ENCODE assay signal across 19 cellular contexts in the genomic region with DNA sequence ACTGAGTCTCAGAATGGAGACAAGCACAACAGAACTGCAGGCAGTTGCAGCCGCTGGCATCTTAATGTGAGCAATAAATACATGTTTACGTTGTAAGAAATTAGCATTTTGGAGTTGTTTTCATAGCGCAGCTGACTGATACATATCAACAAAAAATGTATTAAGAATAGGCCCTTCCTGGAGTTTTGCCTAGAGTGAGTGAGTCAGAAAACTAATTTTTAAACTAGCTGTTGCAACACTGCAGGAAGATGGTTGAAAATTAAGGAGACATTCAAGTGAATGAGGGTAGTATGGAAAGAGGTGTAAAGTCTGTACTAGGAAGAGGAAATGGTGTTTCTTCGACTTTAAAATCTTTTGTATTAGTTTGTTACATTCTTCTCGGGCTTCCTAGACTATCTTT. TPM values are rescaled to one million over a fixed set of nuclear protein-coding genes. Genes with fewer than 3 reads are reported as not detected.
DNase-seq lines count a peak whose midpoint lies in the region; ATAC-seq and TF ChIP-seq lines count a peak whose summit lies in the region.
"Had no signal": no experiment of that assay in that cellular context is flagged by ENCODE, and none has a peak within 500 bp of the region (broad histone marks: within the 10 kb centered on the region; RNA-seq: fewer than 3 reads in every experiment).

No MANE protein-coding gene starts in this region.

- POLR2A ChIA-PET in IMR-90 (lab: Charles Lee; ENCODE audit: unreplicated experiment) = no interaction called here

- peak overlapping the region; percentile 8; the same call in 1 of the 2 replicates for H4K91ac ChIP-seq in IMR-90 (ENCODE audit: insufficient read depth, low read depth, low read length)

- no CpG with 5 or more reads among the region's 5 CpGs for WGBS in IMR-90 (ENCODE audit: extremely low coverage in 2 of 2, insufficient read length in 1 of 2), 2 experiments

- TF ChIP-seq CTCF in IMR-90 (conservative IDR thresholded peaks at IDR 0.05; ENCODE audit: low read depth, low read length) (no peak), fibroblast of the aortic adventitia (IDR thresholded peaks at IDR 0.05; ENCODE audit: insufficient read depth, low read length) (no peak)

- H3K27ac Mint-ChIP-seq in stimulated activated memory B cell treated with anti-CD40 and anti-IgM and Interleukin-4, amounts not matched to agents 10 μg/mL and 1 μg/mL and 100 μg/mL, for 72 hours = no peak overlapping the region
- H3K27ac Mint-ChIP-seq in stimulated activated effector memory CD8-positive, alpha-beta T cell treated with anti-CD3 and anti-CD28 coated beads, Interleukin-12 subunit alpha, Interleukin-12 subunit beta, amount 100 ng/mL, for 72 hours = no peak overlapping the region
- H3K27ac Mint-ChIP-seq: activated CD4-positive, alpha-beta T cell treated with anti-CD3 and anti-CD28 coated beads, Interleukin-2, amount 10 ng/mL, durations not matched to agents 7 days and 5 days; T-helper 2 cell treated with Interferon-gamma antibody and Interleukin-4, amounts not matched to agents 5 μg/mL and 100 μg/mL, for 36 hours had no signal

- BruUV-seq in IMR-90 (replicated peaks; lab: Mats Ljungman, UMichigan) = no TSS peak

- no peak overlapping the region for H2AK9ac ChIP-seq in IMR-90 (replicated peaks; ENCODE audit: low read depth, low read length, poor library complexity)

- peaks cover 33% of the 10 kb centered on the region for H3K4me1 Mint-ChIP-seq in stimulated activated memory B cell treated with anti-CD40 and anti-IgM and Interleukin-4, amounts not matched to agents 10 μg/mL and 1 μg/mL and 100 μg/mL, for 72 hours
- H3K4me1 Mint-ChIP-seq in stimulated activated effector memory CD8-positive, alpha-beta T cell treated with anti-CD3 and anti-CD28 coated beads, Interleukin-12 subunit alpha, Interleukin-12 subunit beta, amount 100 ng/mL, for 72 hours = peaks cover 34% of the 10 kb centered on the region

- in situ Hi-C loops in IMR-90 (cut with MboI; ENCODE audit: low sequenced_read_pairs) = no loop called here

- peak overlapping the region; percentile 14; the same call in 1 of the 2 replicates for H3K4ac ChIP-seq in IMR-90 (ENCODE audit: low read depth, low read length)

- no peaks in the 10 kb centered on the region for H3K36me3 ChIP-seq in ACC112 (ENCODE audit: insufficient read depth, low read length)
- H3K36me3 ChIP-seq in IMR-90 (ENCODE audit: control insufficient read depth, insufficient read depth, low read length) = no peaks in the 10 kb centered on the region
- H3K36me3 ChIP-seq in adipocyte (ENCODE audit: control insufficient read depth, insufficient read depth, low read length, severe bottlenecking) = no peaks in the 10 kb centered on the region
- H3K36me3 ChIP-seq: neutrophil, sigmoid colon, uterus had no signal

- H3K9ac ChIP-seq in IMR-90 (ENCODE audit: low read depth, low read length) = no peak overlapping the region
- H3K9ac ChIP-seq in adipocyte (ENCODE audit: low read length) = no peak overlapping the region

- peaks cover 9% of the 10 kb centered on the region for H3K9me1 ChIP-seq in IMR-90 (ENCODE audit: insufficient read depth, low read length)

- ATAC-seq in IMR-90 (ENCODE audit: low read depth) = no peak
- no peak for ATAC-seq in stimulated activated memory B cell treated with anti-CD40 and anti-IgM and Interleukin-4, amounts not matched to agents 10 μg/mL and 1 μg/mL and 100 μg/mL, for 72 hours
- ATAC-seq in stimulated activated effector memory CD8-positive, alpha-beta T cell treated with anti-CD3 and anti-CD28 coated beads, Interleukin-12 subunit alpha, Interleukin-12 subunit beta, amount 100 ng/mL, for 72 hours = no peak

- peak overlapping the region; percentile 15 for H2BK5ac ChIP-seq in IMR-90 (ENCODE audit: low read depth, low read length, poor library complexity, severe bottlenecking)

- H4K8ac ChIP-seq in IMR-90 (ENCODE audit: low read depth in 2 of 2, low read length in 2 of 2) = peak overlapping the region in 1 of 2 experiments; percentile 23; a peak in 1 of 4 replicates

- peaks cover 3% of the 10 kb centered on the region for H3K9me3 ChIP-seq in IMR-90 (ENCODE audit: control insufficient read depth, insufficient read depth, low read length)
- peaks cover 5% of the 10 kb centered on the region for H3K9me3 ChIP-seq in adipocyte (ENCODE audit: control insufficient read depth, low read length)
- H3K9me3 ChIP-seq: neutrophil, sigmoid colon, uterus had no signal

- TF ChIP-seq RAD21 in IMR-90 (IDR thresholded peaks at IDR 0.05; ENCODE audit: low read length) = no peak

- CTCF ChIA-PET in IMR-90 (lab: Yijun Ruan, JAX) = no interaction called here

- no peaks in the 10 kb centered on the region for H3K36me3 Mint-ChIP-seq in stimulated activated memory B cell treated with anti-CD40 and anti-IgM and Interleukin-4, amounts not matched to agents 10 μg/mL and 1 μg/mL and 100 μg/mL, for 72 hours
- peaks cover 9% of the 10 kb centered on the region for H3K36me3 Mint-ChIP-seq in stimulated activated effector memory CD8-positive, alpha-beta T cell treated with anti-CD3 and anti-CD28 coated beads, Interleukin-12 subunit alpha, Interleukin-12 subunit beta, amount 100 ng/mL, for 72 hours

- peak overlapping the region; percentile 58; the same call in 1 of the 2 replicates for H2BK20ac ChIP-seq in IMR-90 (ENCODE audit: low read depth, low read length)

- no peaks in the 10 kb centered on the region for H4K20me1 ChIP-seq in IMR-90 (ENCODE audit: insufficient read depth, low read length)

- H3K18ac ChIP-seq in IMR-90 (ENCODE audit: low read depth, low read length) = peak overlapping the region; percentile 90

- TF ChIP-seq POLR2A in IMR-90 (IDR thresholded peaks at IDR 0.05; ENCODE audit: low read depth, low read length) = no peak

- H3K27ac ChIP-seq in ACC112 (ENCODE audit: low read depth, low read length) = peak overlapping the region; percentile 37
- peak overlapping the region; percentile 53; the same call in 1 of the 2 replicates for H3K27ac ChIP-seq in IMR-90 (ENCODE audit: insufficient read depth, low read length)
- H3K27ac ChIP-seq: neutrophil, sigmoid colon, uterus had no signal

- peaks cover 39% of the 10 kb centered on the region for H3K4me1 ChIP-seq in ACC112 (ENCODE audit: control insufficient read depth, insufficient read depth, low read length, unreplicated experiment)
- H3K4me1 ChIP-seq in IMR-90 (ENCODE audit: control insufficient read depth, insufficient read depth, low read length) = peaks cover 17% of the 10 kb centered on the region
- peaks cover 30% of the 10 kb centered on the region for H3K4me1 ChIP-seq in adipocyte (ENCODE audit: control insufficient read depth, insufficient read depth, low read length)

- no peak overlapping the region for H3K23ac ChIP-seq in IMR-90 (ENCODE audit: low read depth, low read length)

- H3K4me2 ChIP-seq in IMR-90 (ENCODE audit: low read depth, low read length) = 0 out of 2 replicates have a peak overlapping the region, but pooled peaks have one; percentile 33

- peak overlapping the region; percentile 44; the same call in 1 of the 2 replicates for H2AK5ac ChIP-seq in IMR-90 (ENCODE audit: low read depth, low read length)

- dilution Hi-C loops in IMR-90 (cut with HindIII; ENCODE audit: low sequenced_read_pairs, unreplicated experiment) = no loop called here

- peak overlapping the region; percentile 28 for H2BK120ac ChIP-seq in IMR-90 (ENCODE audit: low read depth, low read length)

- H3K27me3 Mint-ChIP-seq in stimulated activated memory B cell treated with anti-CD40 and anti-IgM and Interleukin-4, amounts not matched to agents 10 μg/mL and 1 μg/mL and 100 μg/mL, for 72 hours = peaks cover 8% of the 10 kb centered on the region

- H3K9me3 Mint-ChIP-seq in stimulated activated memory B cell treated with anti-CD40 and anti-IgM and Interleukin-4, amounts not matched to agents 10 μg/mL and 1 μg/mL and 100 μg/mL, for 72 hours = no peaks in the 10 kb centered on the region
- H3K9me3 Mint-ChIP-seq in stimulated activated effector memory CD8-positive, alpha-beta T cell treated with anti-CD3 and anti-CD28 coated beads, Interleukin-12 subunit alpha, Interleukin-12 subunit beta, amount 100 ng/mL, for 72 hours = no peaks in the 10 kb centered on the region
- H3K9me3 Mint-ChIP-seq: activated CD4-positive, alpha-beta T cell treated with anti-CD3 and anti-CD28 coated beads, Interleukin-2, amount 10 ng/mL, durations not matched to agents 7 days and 5 days; activated T-cell treated with anti-CD3 and anti-CD28 coated beads, Interleukin-2, amount 50 U/mL, for 24 hours; T-helper 2 cell treated with Interferon-gamma antibody and Interleukin-4, amounts not matched to agents 5 μg/mL and 100 μg/mL, for 36 hours had no signal

- peak overlapping the region; percentile 22; the same call in 1 of the 3 replicates for H2BK15ac ChIP-seq in IMR-90 (ENCODE audit: low read depth, low read length)

- H3K79me2 ChIP-seq in ACC112 (ENCODE audit: control insufficient read depth, insufficient read depth, low read length, unreplicated experiment) = no peaks in the 10 kb centered on the region

- H3K27me3 ChIP-seq in ACC112 (ENCODE audit: insufficient read depth, low read length) = no peaks in the 10 kb centered on the region
- no peaks in the 10 kb centered on the region for H3K27me3 ChIP-seq in IMR-90 (ENCODE audit: control insufficient read depth, insufficient read depth, low read length)
- H3K27me3 ChIP-seq in adipocyte (replicated peaks; ENCODE audit: control insufficient read depth, insufficient read depth, low read length) = no peaks in the 10 kb centered on the region
- H3K27me3 ChIP-seq: sigmoid colon, uterus had no signal

- no peak overlapping the region for H3K4me3 Mint-ChIP-seq in stimulated activated memory B cell treated with anti-CD40 and anti-IgM and Interleukin-4, amounts not matched to agents 10 μg/mL and 1 μg/mL and 100 μg/mL, for 72 hours
- H3K4me3 Mint-ChIP-seq in stimulated activated effector memory CD8-positive, alpha-beta T cell treated with anti-CD3 and anti-CD28 coated beads, Interleukin-12 subunit alpha, Interleukin-12 subunit beta, amount 100 ng/mL, for 72 hours = no peak overlapping the region
- H3K4me3 Mint-ChIP-seq: activated CD4-positive, alpha-beta T cell treated with anti-CD3 and anti-CD28 coated beads, Interleukin-2, amount 10 ng/mL, durations not matched to agents 7 days and 5 days; activated T-cell treated with anti-CD3 and anti-CD28 coated beads, Interleukin-2, amount 50 U/mL, for 24 hours; T-helper 2 cell treated with Interferon-gamma antibody and Interleukin-4, amounts not matched to agents 5 μg/mL and 100 μg/mL, for 36 hours had no signal

- intact Hi-C loops in IMR-90 (cut with micrococcal nuclease) = no loop called here

- DNase-seq in IMR-90 (peak; percentile 82), adipocyte (ENCODE audit: low read depth) (peak; percentile 90), fibroblast of the aortic adventitia (ENCODE audit: low read depth) (peak; percentile 80), HuH-7.5 (ENCODE audit: low spot score) (no peak), NCI-H1417 (lab: John Stamatoyannopoulos, UW) (no peak)
- DNase-seq in stimulated activated effector memory CD8-positive, alpha-beta T cell treated with anti-CD3 and anti-CD28 coated beads, Interleukin-12 subunit alpha, Interleukin-12 subunit beta, amount 100 ng/mL, for 72 hours (ENCODE audit: low spot score in 2 of 2) = no peak
- DNase-seq: activated CD4-positive, alpha-beta T cell treated with anti-CD3 and anti-CD28 coated beads, Interleukin-2, amount 10 ng/mL, durations not matched to agents 7 days and 5 days; activated T-cell treated with anti-CD3 and anti-CD28 coated beads, Interleukin-2, amount 50 U/mL, for 24 hours; amniotic stem cell; foreskin melanocyte; NCI-H1694; NCI-H446 treated with DMSO at 0.1 percent for 48 hours; sigmoid colon; stimulated activated CD4-positive, alpha-beta T cell treated with anti-CD3 and anti-CD28 coated beads, Interleukin-4, amount 100 ng/mL, for 24 hours; uterus had no signal

- peak overlapping the region; percentile 73 for H2AFZ ChIP-seq in ACC112 (ENCODE audit: low read length, unreplicated experiment)
- H2AFZ ChIP-seq in IMR-90 (replicated peaks; ENCODE audit: low read length, poor library complexity) = no peak overlapping the region

- H3K56ac ChIP-seq in IMR-90 (ENCODE audit: extremely low read depth, insufficient read depth, low read length) = no peak overlapping the region

- H3K79me1 ChIP-seq in IMR-90 (ENCODE audit: low read depth in 1 of 2, low read length in 2 of 2) = no peaks in the 10 kb centered on the region

- peak overlapping the region; percentile 34; the same call in 1 of the 2 replicates for H3K14ac ChIP-seq in IMR-90 (replicated peaks; ENCODE audit: low read depth, low read length)

- H3K4me3 ChIP-seq in ACC112 (ENCODE audit: low read depth, low read length) (no peak overlapping the region), IMR-90 (ENCODE audit: insufficient read depth, low read depth, low read length) (no peak overlapping the region), adipocyte (ENCODE audit: low read length) (no peak overlapping the region), fibroblast of the aortic adventitia (ENCODE audit: low read depth, low read length) (no peak overlapping the region)
- H3K4me3 ChIP-seq: sigmoid colon, uterus had no signal

- H4K5ac ChIP-seq in IMR-90 (ENCODE audit: low read depth, low read length) = peak overlapping the region; percentile 85

RNA-seq across cellular contexts. Expression of a gene that starts 39.6 kb away (rescaled TPM):
- total RNA-seq in IMR-90 (2012; rRNA removed) (0.54 and 0.56 TPM in 2 replicates), fibroblast of the aortic adventitia (ENCODE audit: low replicate concordance) (4.3 and 12.3 TPM in 2 replicates)
- polyA plus RNA-seq in IMR-90 (2012; rRNA removed) = 0.39 and 0.40 TPM in 2 replicates
- 0.57 and 0.80 TPM in 2 replicates for polyA plus RNA-seq in IMR-90 (2012; cell fraction: cytosol; rRNA removed)
- polyA plus RNA-seq in IMR-90 (2012; cell fraction: nucleus; rRNA removed; ENCODE audit: low replicate concordance) = 0.13 and 0.16 TPM in 2 replicates
- total RNA-seq: activated CD4-positive, alpha-beta T cell treated with anti-CD3 and anti-CD28 coated beads, Interleukin-2, amount 10 ng/mL, durations not matched to agents 7 days and 5 days had no signal

Comparison
In these comparisons a context has a peak if more than half of its experiments do, and no peak if none do; other contexts are left out.
1. DNase-seq: peak in IMR-90 (single experiment), adipocyte (single experiment) and fibroblast of the aortic adventitia (single experiment); none in HuH-7.5 (single experiment), NCI-H1417 (0 of 3) and stimulated activated effector memory CD8-positive, alpha-beta T cell treated with anti-CD3 and anti-CD28 coated beads, Interleukin-12 subunit alpha, Interleukin-12 subunit beta, amount 100 ng/mL, for 72 hours (0 of 2).